In the genomic region with DNA sequence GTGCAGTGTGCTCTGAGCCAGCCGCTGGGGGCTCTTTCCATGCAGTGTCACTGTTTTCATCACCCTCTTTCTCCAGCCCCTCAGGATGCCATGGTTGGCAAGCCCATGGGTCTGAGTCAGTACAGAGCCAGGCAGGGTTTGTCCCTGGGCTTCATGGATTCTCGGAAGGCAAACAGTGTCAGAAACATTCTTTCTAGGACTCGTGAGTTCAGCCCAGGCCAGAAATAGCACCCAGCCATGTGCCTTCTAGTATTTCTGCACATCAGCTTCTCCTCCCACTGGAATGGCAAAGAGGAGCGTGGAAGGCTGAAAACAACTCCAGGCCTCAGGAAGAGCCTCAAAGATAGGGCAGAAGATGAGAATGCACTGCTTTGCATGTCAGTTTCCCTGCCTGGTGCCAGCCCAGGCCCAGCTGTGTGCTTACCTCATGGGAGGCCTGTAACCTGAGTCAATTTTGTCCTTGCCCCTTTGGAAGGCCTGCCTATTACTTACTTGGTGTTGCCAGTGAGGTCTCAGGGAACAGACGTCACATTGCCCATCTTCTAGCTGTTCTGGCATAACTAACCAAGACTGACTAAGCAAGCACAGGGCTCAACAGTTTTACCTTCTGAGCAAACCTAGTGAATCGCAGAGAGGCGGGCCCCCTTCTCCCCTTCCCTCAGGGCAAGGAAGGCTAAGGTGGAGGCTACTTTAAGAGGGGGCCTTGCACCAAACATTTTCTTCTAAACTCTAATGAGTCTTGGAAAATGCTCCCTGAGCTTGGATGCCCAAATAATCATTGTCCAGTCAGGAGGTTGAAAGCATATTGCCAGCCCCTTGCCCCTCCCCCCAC, we compare ENCODE assay signal across 19 cellular contexts. TPM values are rescaled to one million over a fixed set of nuclear protein-coding genes. Genes with fewer than 3 reads are reported as not detected.
A peak's percentile ranks its signal among the peaks of the same experiment; 100 is the strongest.
DNase-seq lines count a peak whose midpoint lies in the region; ATAC-seq and TF ChIP-seq lines count a peak whose summit lies in the region.
"Had no signal": no experiment of that assay in that cellular context is flagged by ENCODE, and none has a peak within 500 bp of the region (broad histone marks: within the 10 kb centered on the region; RNA-seq: fewer than 3 reads in every experiment).

No MANE protein-coding gene starts in this region.

- H3K9me2 ChIP-seq in GM23248 (ENCODE audit: insufficient read depth) = no peaks in the 10 kb centered on the region

- H3K4me3 ChIP-seq in GM23248 (no peak overlapping the region), stomach smooth muscle (ENCODE audit: low read length in 2 of 2) (no peak overlapping the region), left lung (no peak overlapping the region), MG63 (no peak overlapping the region)
- H3K4me3 ChIP-seq: colonic mucosa had no signal

- no peak for TF ChIP-seq CTCF in left lung (IDR thresholded peaks at IDR 0.05)

- in situ Hi-C loops in GM23248 (cut with MboI) = no loop called here

- WGBS in GM23248 (ENCODE audit: low coverage in 1 of 2, low lambda C conversion rate in 2 of 2, missing lambda C conversion rate in 2 of 2), 2 experiments = 66 to 67% methylated on average over 7 of the region's 7 CpGs

- H3K4me2 ChIP-seq in GM23248 (ENCODE audit: unreplicated experiment) = no peak overlapping the region

- H3K9ac ChIP-seq in GM23248 = no peak overlapping the region
- no peak overlapping the region for H3K9ac ChIP-seq in stomach smooth muscle (ENCODE audit: low read length in 2 of 2)

- H3K9me3 ChIP-seq in GM23248 (ENCODE audit: low read depth) = no peaks in the 10 kb centered on the region
- H3K9me3 ChIP-seq in stomach smooth muscle (ENCODE audit: control insufficient read depth in 2 of 2, low read length in 2 of 2) = no peaks in the 10 kb centered on the region
- H3K9me3 ChIP-seq in left lung = no peaks in the 10 kb centered on the region
- no peaks in the 10 kb centered on the region for H3K9me3 ChIP-seq in MG63
- H3K9me3 ChIP-seq: colonic mucosa had no signal

- intact Hi-C loops in left lung (cut with DNase I) = no loop called here

- H4K20me1 ChIP-seq in GM23248 (ENCODE audit: insufficient read depth) = no peaks in the 10 kb centered on the region

- H3K27ac ChIP-seq in GM23248 (no peak overlapping the region), stomach smooth muscle (ENCODE audit: low read length) (peak overlapping the region; percentile 49), left lung (no peak overlapping the region)
- H3K27ac ChIP-seq: C4-2B, colonic mucosa, foreskin keratinocyte had no signal

- H3K36me3 ChIP-seq in GM23248 (ENCODE audit: low read depth) (no peaks in the 10 kb centered on the region), stomach smooth muscle (ENCODE audit: control insufficient read depth in 2 of 2, insufficient read depth in 2 of 2, low read length in 2 of 2) (no peaks in the 10 kb centered on the region), left lung (no peaks in the 10 kb centered on the region), MG63 (no peaks in the 10 kb centered on the region)
- H3K36me3 ChIP-seq: colonic mucosa had no signal

- no peaks in the 10 kb centered on the region for H3K79me2 ChIP-seq in GM23248 (ENCODE audit: insufficient read depth)

- no peaks in the 10 kb centered on the region for H3K27me3 ChIP-seq in GM23248 (replicated peaks; ENCODE audit: insufficient read depth)
- H3K27me3 ChIP-seq in stomach smooth muscle (ENCODE audit: control insufficient read depth in 1 of 2, insufficient read depth in 2 of 2, low read length in 2 of 2) = no peaks in the 10 kb centered on the region
- H3K27me3 ChIP-seq in left lung = no peaks in the 10 kb centered on the region
- H3K27me3 ChIP-seq in MG63 = no peaks in the 10 kb centered on the region
- H3K27me3 ChIP-seq: colonic mucosa, foreskin keratinocyte had no signal

- no peak overlapping the region for H2AFZ ChIP-seq in GM23248

- no peaks in the 10 kb centered on the region for H3F3A ChIP-seq in GM23248 (ENCODE audit: insufficient read depth)

- H3K4me1 ChIP-seq in GM23248 (ENCODE audit: insufficient read depth) (no peaks in the 10 kb centered on the region), stomach smooth muscle (ENCODE audit: control insufficient read depth, insufficient read depth, low read length) (peaks cover 13% of the 10 kb centered on the region), left lung (no peaks in the 10 kb centered on the region)
- H3K4me1 ChIP-seq: colonic mucosa, foreskin keratinocyte had no signal

- DNase-seq in GM23248 = peak; percentile 60
- DNase-seq in dedifferentiated amniotic fluid mesenchymal stem cell (ENCODE audit: extremely low spot score) = peak; percentile 83
- peak; percentile 57 for DNase-seq in islet precursor cell
- no peak for DNase-seq in left lung
- DNase-seq in MG63 = no peak
- DNase-seq in DMS114 treated with DMSO at 0.1 percent for 48 hours (lab: John Stamatoyannopoulos, UW; ENCODE audit: unreplicated experiment) = no peak
- no peak for DNase-seq in medulla oblongata (ENCODE audit: extremely low spot score)
- DNase-seq: activated CD8-positive, alpha-beta memory T cell treated with anti-CD3 and anti-CD28 coated beads, Interleukin-2, amount 10 ng/mL, durations not matched to agents 7 days and 5 days; colonic mucosa; foreskin keratinocyte; GF-D8; natural killer cell; NCI-H1417 treated with DMSO at 0.1 percent for 48 hours; SIG-M5; stimulated activated CD8-positive, alpha-beta memory T cell treated with anti-CD3 and anti-CD28 coated beads, Interleukin-4, amount 100 ng/mL, for 48 hours had no signal

- ATAC-seq in left lung = no peak
- ATAC-seq: activated CD8-positive, alpha-beta memory T cell treated with anti-CD3 and anti-CD28 coated beads, Interleukin-2, amount 10 ng/mL, durations not matched to agents 7 days and 5 days; activated naive CD4-positive, alpha-beta T cell treated with anti-CD3 and anti-CD28 coated beads, Interleukin-2, amount 50 U/mL, for 72 hours; foreskin keratinocyte; natural killer cell had no signal

RNA-seq across cellular contexts. Expression of a gene that starts 42.5 kb away (rescaled TPM):
- 160 and 175 TPM in 2 replicates for total RNA-seq in GM23248 (2014; rRNA removed; shearing (Covaris generic))
- 119 and 127 TPM in 2 replicates for polyA plus RNA-seq in GM23248 (2016; fragmentation: Nextera tagmentation; extraction: Ambion mirVana)
- total RNA-seq in left lung = 1,000 to 10,000 TPM in 1 of 2 donors, 100 to 1,000 TPM in 1; 672 to 1,187 TPM
- total RNA-seq in MG63 (2014; rRNA removed; shearing (Covaris generic); ENCODE audit: low replicate concordance) = 158 and 173 TPM in 2 replicates

RNA-seq across cellular contexts. Expression of a gene that starts 51.3 kb away (rescaled TPM):
- total RNA-seq in GM23248 (2014; rRNA removed; shearing (Covaris generic)) = not detected in 2 replicates
- not detected in 2 replicates for polyA plus RNA-seq in GM23248 (2016; fragmentation: Nextera tagmentation; extraction: Ambion mirVana)
- not detected for total RNA-seq in left lung
- not detected in 2 replicates for total RNA-seq in MG63 (2014; rRNA removed; shearing (Covaris generic); ENCODE audit: low replicate concordance)
- total RNA-seq: activated CD8-positive, alpha-beta memory T cell treated with anti-CD3 and anti-CD28 coated beads, Interleukin-2, amount 10 ng/mL, durations not matched to agents 7 days and 5 days; activated naive CD4-positive, alpha-beta T cell treated with anti-CD3 and anti-CD28 coated beads, Interleukin-2, amount 50 U/mL, for 72 hours; colonic mucosa; foreskin keratinocyte; natural killer cell had no signal
- polyA plus RNA-seq: foreskin keratinocyte, keratinocyte had no signal

Comparison
In these comparisons a context has a peak if more than half of its experiments do, and no peak if none do; other contexts are left out.
1. DNase-seq: peak in GM23248 (single experiment), dedifferentiated amniotic fluid mesenchymal stem cell (single experiment) and islet precursor cell (single experiment); none in left lung (0 of 2), MG63 (single experiment), DMS114 treated with DMSO at 0.1 percent for 48 hours (single experiment) and medulla oblongata (single experiment).